Comparison of ENCODE assay signal across 20 cellular contexts in genomic region chr2:165466386-165466785, GRCh38. TPM values are rescaled to one million over a fixed set of nuclear protein-coding genes. Genes with fewer than 3 reads are reported as not detected.
DNase-seq lines count a peak whose midpoint lies in the region; ATAC-seq, FAIRE-seq and TF ChIP-seq lines count a peak whose summit lies in the region.
"Had no signal": no experiment of that assay in that cellular context is flagged by ENCODE, and none has a peak within 500 bp of the region (broad histone marks: within the 10 kb centered on the region; RNA-seq: fewer than 3 reads in every experiment).

No MANE protein-coding gene starts in this region.

- H3K27ac ChIP-seq in IMR-90 (ENCODE audit: insufficient read depth, low read length) = no peak overlapping the region
- H3K27ac ChIP-seq in keratinocyte (ENCODE audit: control insufficient read depth, insufficient read depth, low read length) = no peak overlapping the region
- no peak overlapping the region for H3K27ac ChIP-seq in stomach
- H3K27ac ChIP-seq: 22Rv1, A549, C4-2B had no signal

- no peak overlapping the region for H2AK9ac ChIP-seq in IMR-90 (replicated peaks; ENCODE audit: low read depth, low read length, poor library complexity)

- H2AK5ac ChIP-seq in IMR-90 (ENCODE audit: low read depth, low read length) = no peak overlapping the region

- DNase-seq in T-helper 1 cell (no peak), IMR-90 (no peak), bronchial epithelial cell (ENCODE audit: low read depth) (peak; percentile 5), keratinocyte (ENCODE audit: low read depth, low spot score) (no peak), stomach (no peak)
- DNase-seq: AML-193; Caco-2; CD4-positive, alpha-beta T cell; H7; HFFc6 had no signal

- no peak overlapping the region for H3K18ac ChIP-seq in IMR-90 (ENCODE audit: low read depth, low read length)

- BruUV-seq in IMR-90 (replicated peaks; lab: Mats Ljungman, UMichigan) = no TSS peak

- no peak overlapping the region for H3K9ac ChIP-seq in IMR-90 (ENCODE audit: low read depth, low read length)
- H3K9ac ChIP-seq in keratinocyte (ENCODE audit: control insufficient read depth, extremely low read depth, insufficient read depth, low read length) = no peak overlapping the region

- H3K27ac Mint-ChIP-seq in T-helper 1 cell treated with Interleukin-12 subunit alpha and Interleukin-12 subunit beta and Interleukin-4 antibody, amounts not matched to agents 30 μg/mL and 1 μg/mL, for 36 hours = peak overlapping the region; percentile 41
- H3K27ac Mint-ChIP-seq: CD4-positive, alpha-beta T cell; GM23338; HFFc6 had no signal

- H2BK15ac ChIP-seq in IMR-90 (ENCODE audit: low read depth, low read length) = no peak overlapping the region

- FAIRE-seq in bronchial epithelial cell (lab: Jason Lieb, UNC) = no peak
- no peak for FAIRE-seq in keratinocyte (lab: Jason Lieb, UNC)
- FAIRE-seq: A549, G401.6, GM12891 had no signal

- TF ChIP-seq RAD21 in IMR-90 (IDR thresholded peaks at IDR 0.05; ENCODE audit: low read length) = no peak

- H3K4me1 ChIP-seq in IMR-90 (ENCODE audit: control insufficient read depth, insufficient read depth, low read length) (no peaks in the 10 kb centered on the region), keratinocyte (ENCODE audit: control insufficient read depth, extremely low read depth, insufficient read depth, low read length) (no peaks in the 10 kb centered on the region), stomach (peaks cover 0 to 19% (median 6%) of the 10 kb centered on the region in 4 donors)
- H3K4me1 ChIP-seq: A549, Caco-2 had no signal

- no peaks in the 10 kb centered on the region for H3K36me3 ChIP-seq in IMR-90 (ENCODE audit: control insufficient read depth, insufficient read depth, low read length)
- H3K36me3 ChIP-seq in bronchial epithelial cell (ENCODE audit: control insufficient read depth, insufficient read depth, low read length) = no peaks in the 10 kb centered on the region
- H3K36me3 ChIP-seq in keratinocyte (ENCODE audit: control insufficient read depth in 2 of 2, extremely low read depth in 1 of 2, insufficient read depth in 2 of 2, low read length in 2 of 2) = no peaks in the 10 kb centered on the region
- H3K36me3 ChIP-seq in stomach = no peaks in the 10 kb centered on the region

- H3K4ac ChIP-seq in IMR-90 (ENCODE audit: low read depth, low read length) = no peak overlapping the region

- dilution Hi-C loops in IMR-90 (cut with HindIII; ENCODE audit: low sequenced_read_pairs, unreplicated experiment) (no loop called here), keratinocyte (cut with MboI; ENCODE audit: extremely low pct_ligation_motif_present, low sequenced_read_pairs) (no loop called here)

- H2BK5ac ChIP-seq in IMR-90 (ENCODE audit: low read depth, low read length, poor library complexity, severe bottlenecking) = no peak overlapping the region

- no peak for ATAC-seq in IMR-90 (ENCODE audit: low read depth)
- ATAC-seq in HG03045 (IDR thresholded peaks at IDR 0.05; ENCODE audit: unreplicated experiment) = no peak
- ATAC-seq in HG03439 (IDR thresholded peaks at IDR 0.05; ENCODE audit: unreplicated experiment) = no peak
- ATAC-seq: A549, GM23338, HCT116 had no signal

- H3K79me1 ChIP-seq in IMR-90 (ENCODE audit: low read depth in 1 of 2, low read length in 2 of 2) = no peaks in the 10 kb centered on the region

- whole genome bisulfite sequencing in IMR-90 (ENCODE audit: extremely low coverage in 2 of 2, insufficient read length in 1 of 2), 2 experiments = no CpG with 5 or more reads among the region's 2 CpGs
- 89 to 97% (median 96%) methylated on average over 2 of the region's 2 CpGs for WGBS in stomach, 5 donors

- in situ Hi-C loops in IMR-90 (cut with MboI; ENCODE audit: low sequenced_read_pairs) = no loop called here

- no peaks in the 10 kb centered on the region for H3K4me1 Mint-ChIP-seq in T-helper 1 cell treated with Interleukin-12 subunit alpha and Interleukin-12 subunit beta and Interleukin-4 antibody, amounts not matched to agents 30 μg/mL and 1 μg/mL, for 36 hours (ENCODE audit: low read depth)

- H3K14ac ChIP-seq in IMR-90 (replicated peaks; ENCODE audit: low read depth, low read length) = no peak overlapping the region

- intact Hi-C loops in IMR-90 (cut with micrococcal nuclease) = no loop called here
- intact Hi-C loops in stomach (cut with DNase I; ENCODE audit: low total_unique reads) = no loop called here

- no peaks in the 10 kb centered on the region for H3K27me3 ChIP-seq in IMR-90 (ENCODE audit: control insufficient read depth, insufficient read depth, low read length)
- no peaks in the 10 kb centered on the region for H3K27me3 ChIP-seq in bronchial epithelial cell (ENCODE audit: control insufficient read depth, insufficient read depth, low read length)
- no peaks in the 10 kb centered on the region for H3K27me3 ChIP-seq in keratinocyte (ENCODE audit: control insufficient read depth, extremely low read depth, insufficient read depth, low read length)
- H3K27me3 ChIP-seq in stomach = no peaks in the 10 kb centered on the region

- H3K36me3 Mint-ChIP-seq in T-helper 1 cell treated with Interleukin-12 subunit alpha and Interleukin-12 subunit beta and Interleukin-4 antibody, amounts not matched to agents 30 μg/mL and 1 μg/mL, for 36 hours (ENCODE audit: low read depth) = no peaks in the 10 kb centered on the region

- no peaks in the 10 kb centered on the region for H3K9me3 Mint-ChIP-seq in T-helper 1 cell treated with Interleukin-12 subunit alpha and Interleukin-12 subunit beta and Interleukin-4 antibody, amounts not matched to agents 30 μg/mL and 1 μg/mL, for 36 hours
- H3K9me3 Mint-ChIP-seq: CD4-positive, alpha-beta T cell; GM23338 had no signal

- no peak for TF ChIP-seq EP300 in stomach (IDR thresholded peaks at IDR 0.05)

- H2BK120ac ChIP-seq in IMR-90 (ENCODE audit: low read depth, low read length) = no peak overlapping the region

- H3K79me2 ChIP-seq in keratinocyte (ENCODE audit: control insufficient read depth, insufficient read depth, low read length) = no peaks in the 10 kb centered on the region

- no peak overlapping the region for H4K5ac ChIP-seq in IMR-90 (ENCODE audit: low read depth, low read length)

- H3K4me3 ChIP-seq in IMR-90 (ENCODE audit: insufficient read depth, low read depth, low read length) = no peak overlapping the region
- no peak overlapping the region for H3K4me3 ChIP-seq in bronchial epithelial cell (ENCODE audit: low read depth, low read length)
- H3K4me3 ChIP-seq in keratinocyte (ENCODE audit: control insufficient read depth in 2 of 3, extremely low read depth in 1 of 3, insufficient read depth in 2 of 3, low read depth in 1 of 3, low read length in 3 of 3) = no peak overlapping the region
- H3K4me3 ChIP-seq in stomach = no peak overlapping the region
- H3K4me3 ChIP-seq: A549, GM23338 had no signal

- H3K4me2 ChIP-seq in IMR-90 (ENCODE audit: low read depth, low read length) (no peak overlapping the region), keratinocyte (ENCODE audit: control insufficient read depth, extremely low read depth, insufficient read depth, low read depth, low read length) (no peak overlapping the region)
- H3K4me2 ChIP-seq: A549, GM23338 had no signal

- CTCF ChIA-PET in IMR-90 (lab: Yijun Ruan, JAX) = interaction anchor here (1.0 kb wide), 1 partner anchor 64 kb away, joined by 3 read pairs; no protein-coding TSS in a partner anchor

- H3K9me3 ChIP-seq in IMR-90 (ENCODE audit: control insufficient read depth, insufficient read depth, low read length) (no peaks in the 10 kb centered on the region), keratinocyte (ENCODE audit: control insufficient read depth, low read depth, low read length) (no peaks in the 10 kb centered on the region), stomach (no peaks in the 10 kb centered on the region)
- H3K9me3 ChIP-seq: A549, Caco-2 had no signal

- TF ChIP-seq POLR2A in IMR-90 (IDR thresholded peaks at IDR 0.05; ENCODE audit: low read depth, low read length) (no peak), stomach (IDR thresholded peaks at IDR 0.05) (no peak)

- H3K56ac ChIP-seq in IMR-90 (ENCODE audit: extremely low read depth, insufficient read depth, low read length) = no peak overlapping the region

- no peaks in the 10 kb centered on the region for H3K9me1 ChIP-seq in IMR-90 (ENCODE audit: insufficient read depth, low read length)
- H3K9me1 ChIP-seq in keratinocyte (ENCODE audit: control insufficient read depth, extremely low read depth, insufficient read depth, low read length) = no peaks in the 10 kb centered on the region

- H2AFZ ChIP-seq in IMR-90 (replicated peaks; ENCODE audit: low read length, poor library complexity) (no peak overlapping the region), keratinocyte (ENCODE audit: control insufficient read depth, low read length) (peak overlapping the region; percentile 17)
- H2AFZ ChIP-seq: GM23338 had no signal

- H3K27me3 Mint-ChIP-seq in T-helper 1 cell treated with Interleukin-12 subunit alpha and Interleukin-12 subunit beta and Interleukin-4 antibody, amounts not matched to agents 30 μg/mL and 1 μg/mL, for 36 hours (ENCODE audit: low read depth) = no peaks in the 10 kb centered on the region
- H3K27me3 Mint-ChIP-seq: CD4-positive, alpha-beta T cell had no signal

- no peak overlapping the region for H3K4me3 Mint-ChIP-seq in T-helper 1 cell treated with Interleukin-12 subunit alpha and Interleukin-12 subunit beta and Interleukin-4 antibody, amounts not matched to agents 30 μg/mL and 1 μg/mL, for 36 hours
- H3K4me3 Mint-ChIP-seq: CD4-positive, alpha-beta T cell; GM23338; HFFc6 had no signal

- POLR2A ChIA-PET in IMR-90 (lab: Charles Lee; ENCODE audit: unreplicated experiment) = no interaction called here

- H4K91ac ChIP-seq in IMR-90 (ENCODE audit: insufficient read depth, low read depth, low read length) = no peak overlapping the region

- no peak for TF ChIP-seq CTCF in IMR-90 (conservative IDR thresholded peaks at IDR 0.05; ENCODE audit: low read depth, low read length)
- no peak for TF ChIP-seq CTCF in bronchial epithelial cell (IDR thresholded peaks at IDR 0.05; ENCODE audit: insufficient read depth, low read length, severe bottlenecking)
- TF ChIP-seq CTCF in keratinocyte (optimal IDR thresholded peaks at IDR 0.05 in 1 of 3, IDR thresholded peaks at IDR 0.05 in 1 of 3, conservative IDR thresholded peaks at IDR 0.05 in 1 of 3; ENCODE audit: extremely low read depth in 1 of 3, insufficient read depth in 2 of 3, low read length in 3 of 3) = no peak
- no peak for TF ChIP-seq CTCF in stomach (IDR thresholded peaks at IDR 0.05)

- no peak overlapping the region for H3K23ac ChIP-seq in IMR-90 (ENCODE audit: low read depth, low read length)

- H4K20me1 ChIP-seq in IMR-90 (ENCODE audit: insufficient read depth, low read length) = no peaks in the 10 kb centered on the region
- no peaks in the 10 kb centered on the region for H4K20me1 ChIP-seq in keratinocyte (ENCODE audit: control insufficient read depth, extremely low read depth, insufficient read depth, low read length)

- no peak overlapping the region for H4K8ac ChIP-seq in IMR-90 (ENCODE audit: low read depth in 2 of 2, low read length in 2 of 2)

- H2BK20ac ChIP-seq in IMR-90 (ENCODE audit: low read depth, low read length) = no peak overlapping the region

RNA-seq across cellular contexts. Expression of gene CSRNP3, which starts 3.1 kb away (rescaled TPM):
- total RNA-seq in IMR-90 (2012; rRNA removed) (0.56 and 0.72 TPM in 2 replicates), bronchial epithelial cell (0.26 and 0.38 TPM in 2 replicates), stomach (1 to 10 TPM in 1 of 5 donors, under 1 TPM in 3, not detected in 1; under 0.01 to 9.9 (median 0.72) TPM)
- polyA plus RNA-seq in IMR-90 (2012; rRNA removed) (0.21 and 0.32 TPM in 2 replicates), keratinocyte (0.61 to 0.88 TPM (median 0.87 TPM) in 3 replicates), stomach (1 to 10 TPM in 1 of 3 donors, under 1 TPM in 2; 0.23 to 1.4 (median 0.31) TPM)
- polyA plus RNA-seq in IMR-90 (2012; cell fraction: cytosol; rRNA removed) = 0.05 and 0.08 TPM in 2 replicates
- 0.18 and 0.45 TPM in 2 replicates for polyA plus RNA-seq in IMR-90 (2012; cell fraction: nucleus; rRNA removed; ENCODE audit: low replicate concordance)
- polyA plus RNA-seq in keratinocyte (2011; ENCODE audit: low read depth) = 0.04 TPM
- polyA plus RNA-seq in keratinocyte (2011; cell fraction: cytosol; rRNA removed) = 0.63 and 0.64 TPM in 2 replicates
- polyA plus RNA-seq in keratinocyte (2011; cell fraction: nucleus; rRNA removed) = 0.65 and 0.72 TPM in 2 replicates
- 0.04 and 0.99 TPM in 2 replicates for polyA plus RNA-seq in keratinocyte (2012; ENCODE audit: low replicate concordance)
- 0.49 to 4.0 TPM (median 2.2 TPM) in 3 replicates for polyA minus RNA-seq in keratinocyte
- 1.2 TPM for polyA minus RNA-seq in keratinocyte (2011; cell fraction: cytosol; rRNA and poly(A)+ RNA removed)
- polyA minus RNA-seq in keratinocyte (2011; cell fraction: nucleus; rRNA and poly(A)+ RNA removed) = 1.7 and 5.0 TPM in 2 replicates
- total RNA-seq: CD4-positive, alpha-beta T cell had no signal
